In genomic region chr1:38137164-38137563, GRCh38 we compare ENCODE assay signal across 23 cellular contexts.
"Had no signal": no experiment of that assay in that cellular context is flagged by ENCODE, and none has a peak within 500 bp of the region (broad histone marks: within the 10 kb centered on the region; RNA-seq: fewer than 3 reads in every experiment).

No MANE protein-coding gene starts in this region.

- H3K27ac ChIP-seq: esophagus muscularis mucosa, gastroesophageal sphincter, left ventricle myocardium inferior, lower lobe of right lung, neutrophil, stomach, thoracic aorta, transverse colon had no signal

- H3K4me3 Mint-ChIP-seq: endodermal cell, naive B cell, nephron had no signal

- H3K9me3 ChIP-seq: esophagus muscularis mucosa, gastroesophageal sphincter, left ventricle myocardium inferior, lower lobe of right lung, neutrophil, stomach, thoracic aorta, transverse colon had no signal

- H3K36me3 Mint-ChIP-seq: naive B cell had no signal

- H3K36me3 ChIP-seq: esophagus muscularis mucosa, gastroesophageal sphincter, left ventricle myocardium inferior, lower lobe of right lung, neutrophil, stomach, thoracic aorta, transverse colon had no signal

- H3K4me3 ChIP-seq: esophagus muscularis mucosa, gastroesophageal sphincter, left ventricle myocardium inferior, lower lobe of right lung, stomach, thoracic aorta, transverse colon had no signal

- DNase-seq: dermis blood vessel endothelial cell; effector CD4-positive, alpha-beta T cell; glutamatergic neuron; kidney; left cardiac atrium; left ventricle myocardium inferior; lower lobe of right lung; mesenchymal stem cell; midbrain; naive B cell; stimulated activated CD4-positive, alpha-beta T cell treated with anti-CD3 and anti-CD28 coated beads, Interleukin-2, amount 100 ng/mL, for 24 hours; stimulated activated CD4-positive, alpha-beta T cell treated with anti-CD3 and anti-CD28 coated beads, Interleukin-4, amount 100 ng/mL, for 4 hours; stimulated activated naive CD4-positive, alpha-beta T cell; stomach; substantia nigra; transverse colon had no signal

- FAIRE-seq: colon, kidney had no signal

- H3K27ac Mint-ChIP-seq: endodermal cell, naive B cell had no signal

- H3K9me3 Mint-ChIP-seq: endodermal cell, nephron had no signal
